Comparison of ENCODE assay signal across 16 cellular contexts in the genomic region with DNA sequence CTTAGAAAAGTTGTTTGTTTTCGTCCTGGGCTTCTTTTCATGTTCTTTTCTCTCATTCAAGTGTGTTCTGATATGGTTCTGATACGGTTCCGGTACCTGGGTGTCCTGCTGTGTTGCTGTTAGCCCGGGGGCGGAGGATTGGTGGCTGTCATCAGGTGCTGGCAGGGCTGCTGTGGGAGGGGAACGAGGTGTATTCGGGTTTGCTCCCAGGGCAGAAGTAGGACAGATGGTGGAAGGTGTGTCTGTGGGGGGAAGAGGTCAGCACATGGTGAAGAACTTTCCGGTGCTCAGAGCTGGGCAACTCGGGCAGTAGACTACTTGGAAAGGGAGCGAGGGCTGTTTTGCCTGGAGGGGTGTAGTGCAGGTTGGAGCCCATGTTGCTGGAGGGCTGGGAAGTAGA. TPM values are rescaled to one million over a fixed set of nuclear protein-coding genes. Genes with fewer than 3 reads are reported as not detected.
A peak's percentile ranks its signal among the peaks of the same experiment; 100 is the strongest.
DNase-seq lines count a peak whose midpoint lies in the region; ATAC-seq and TF ChIP-seq lines count a peak whose summit lies in the region.
"Had no signal": no experiment of that assay in that cellular context is flagged by ENCODE, and none has a peak within 500 bp of the region (broad histone marks: within the 10 kb centered on the region; RNA-seq: fewer than 3 reads in every experiment).

No MANE protein-coding gene starts in this region.

- ATAC-seq in activated naive CD8-positive, alpha-beta T cell treated with anti-CD3 and anti-CD28 coated beads, Interleukin-2, amount 10 ng/mL, durations not matched to agents 7 days and 5 days (ENCODE audit: low read depth): no peak
- ATAC-seq in T-helper 17 cell: no peak
- ATAC-seq in GM19023 (IDR thresholded peaks at IDR 0.05; ENCODE audit: unreplicated experiment): no peak
- no peak for ATAC-seq in activated CD4-positive, alpha-beta T cell treated with anti-CD3 and anti-CD28 coated beads for 36 hours
- no peak for ATAC-seq in GM18868 (IDR thresholded peaks at IDR 0.05; ENCODE audit: unreplicated experiment)
- ATAC-seq: heart left ventricle, psoas muscle had no signal

- no CpG with 5 or more reads among the region's 10 CpGs for WGBS in mesendoderm (ENCODE audit: extremely low coverage, insufficient coverage, low lambda C conversion rate)

- no peak for DNase-seq in activated naive CD8-positive, alpha-beta T cell treated with anti-CD3 and anti-CD28 coated beads, Interleukin-2, amount 10 ng/mL, durations not matched to agents 7 days and 5 days
- no peak for DNase-seq in activated naive CD8-positive, alpha-beta T cell treated with anti-CD3 and anti-CD28 coated beads for 36 hours
- DNase-seq in T-helper 17 cell (no peak), mesendoderm (peak; percentile 26), tibial artery (no peak)
- DNase-seq in activated CD4-positive, alpha-beta T cell treated with anti-CD3 and anti-CD28 coated beads for 36 hours: no peak
- DNase-seq: ACHN; activated naive CD4-positive, alpha-beta T cell; anterior cingulate cortex; DMS79 treated with DMSO at 0.1 percent for 48 hours; GM23248; heart left ventricle; naive thymus-derived CD4-positive, alpha-beta T cell; psoas muscle had no signal

- no peak overlapping the region for H4K5ac ChIP-seq in mesendoderm (ENCODE audit: low read length)

- no peak overlapping the region for H2BK15ac ChIP-seq in mesendoderm (replicated peaks; ENCODE audit: low read depth)

- H3K4ac ChIP-seq in mesendoderm (ENCODE audit: low read depth, low read length): no peak overlapping the region

- H2AK5ac ChIP-seq in mesendoderm (ENCODE audit: low read length): no peak overlapping the region

- H2BK5ac ChIP-seq in mesendoderm (ENCODE audit: low read length): no peak overlapping the region

- no peaks in the 10 kb centered on the region for H3K9me3 Mint-ChIP-seq in activated naive CD8-positive, alpha-beta T cell treated with anti-CD3 and anti-CD28 coated beads, Interleukin-2, amount 10 ng/mL, durations not matched to agents 7 days and 5 days
- no peaks in the 10 kb centered on the region for H3K9me3 Mint-ChIP-seq in activated naive CD8-positive, alpha-beta T cell treated with anti-CD3 and anti-CD28 coated beads for 36 hours
- no peaks in the 10 kb centered on the region for H3K9me3 Mint-ChIP-seq in activated CD4-positive, alpha-beta T cell treated with anti-CD3 and anti-CD28 coated beads for 36 hours (ENCODE audit: low read depth)
- H3K9me3 Mint-ChIP-seq: naive thymus-derived CD4-positive, alpha-beta T cell had no signal

- H3K79me2 ChIP-seq in mesendoderm (ENCODE audit: control insufficient read depth, insufficient read depth, low read length): no peaks in the 10 kb centered on the region

- no peak overlapping the region for H3K9ac ChIP-seq in mesendoderm (ENCODE audit: low read length)
- H3K9ac ChIP-seq: GM23248 had no signal

- H3K4me1 ChIP-seq in mesendoderm (ENCODE audit: control insufficient read depth, low read depth, low read length) (peaks cover 9% of the 10 kb centered on the region), tibial artery (no peaks in the 10 kb centered on the region)

- H3K9me3 ChIP-seq in T-helper 17 cell (ENCODE audit: control insufficient read depth, low read length, poor library complexity, severe bottlenecking) (no peaks in the 10 kb centered on the region), tibial artery (no peaks in the 10 kb centered on the region)
- H3K9me3 ChIP-seq: heart left ventricle, psoas muscle had no signal

- H3K27me3 Mint-ChIP-seq in activated naive CD8-positive, alpha-beta T cell treated with anti-CD3 and anti-CD28 coated beads, Interleukin-2, amount 10 ng/mL, durations not matched to agents 7 days and 5 days: no peaks in the 10 kb centered on the region
- no peaks in the 10 kb centered on the region for H3K27me3 Mint-ChIP-seq in activated naive CD8-positive, alpha-beta T cell treated with anti-CD3 and anti-CD28 coated beads for 36 hours
- H3K27me3 Mint-ChIP-seq in T-helper 17 cell: no peaks in the 10 kb centered on the region
- H3K27me3 Mint-ChIP-seq in activated CD4-positive, alpha-beta T cell treated with anti-CD3 and anti-CD28 coated beads for 36 hours: no peaks in the 10 kb centered on the region
- H3K27me3 Mint-ChIP-seq: naive thymus-derived CD4-positive, alpha-beta T cell had no signal

- H3K4me3 ChIP-seq in mesendoderm (ENCODE audit: low read length): no peak overlapping the region
- H3K4me3 ChIP-seq in tibial artery: no peak overlapping the region
- H3K4me3 ChIP-seq: GM23248, heart left ventricle, psoas muscle had no signal

- peaks cover 2% of the 10 kb centered on the region for H3K79me1 ChIP-seq in mesendoderm (ENCODE audit: low read length)

- CTCF ChIA-PET in activated CD4-positive, alpha-beta T cell treated with anti-CD3 and anti-CD28 coated beads for 36 hours (lab: Charles Lee): no interaction called here

- H3K23ac ChIP-seq in mesendoderm (ENCODE audit: low read length): no peak overlapping the region

- H3K27ac ChIP-seq in mesendoderm (ENCODE audit: low read depth, low read length): no peak overlapping the region
- H3K27ac ChIP-seq in tibial artery: no peak overlapping the region
- H3K27ac ChIP-seq: GM23248, heart left ventricle, psoas muscle had no signal

- no peak overlapping the region for H3K18ac ChIP-seq in mesendoderm (ENCODE audit: low read length)

- no peak overlapping the region for H4K8ac ChIP-seq in mesendoderm (ENCODE audit: low read depth, low read length)

- peak overlapping the region; percentile 8 for H3K56ac ChIP-seq in mesendoderm (ENCODE audit: low read length)

- intact Hi-C loops in tibial artery (cut with DNase I; ENCODE audit: low total_unique reads): no loop called here
- intact Hi-C loops in activated CD4-positive, alpha-beta T cell treated with anti-CD3 and anti-CD28 coated beads for 36 hours (cut with DNase I, micrococcal nuclease): no loop called here

- H3K4me1 Mint-ChIP-seq in activated naive CD8-positive, alpha-beta T cell treated with anti-CD3 and anti-CD28 coated beads, Interleukin-2, amount 10 ng/mL, durations not matched to agents 7 days and 5 days: peaks cover 8% of the 10 kb centered on the region
- peaks cover 5% of the 10 kb centered on the region for H3K4me1 Mint-ChIP-seq in activated naive CD8-positive, alpha-beta T cell treated with anti-CD3 and anti-CD28 coated beads for 36 hours
- H3K4me1 Mint-ChIP-seq in T-helper 17 cell: peaks cover 34% of the 10 kb centered on the region
- no peaks in the 10 kb centered on the region for H3K4me1 Mint-ChIP-seq in activated CD4-positive, alpha-beta T cell treated with anti-CD3 and anti-CD28 coated beads for 36 hours

- no peak for TF ChIP-seq CTCF in tibial artery (IDR thresholded peaks at IDR 0.05)

- H3K27ac Mint-ChIP-seq in activated naive CD8-positive, alpha-beta T cell treated with anti-CD3 and anti-CD28 coated beads, Interleukin-2, amount 10 ng/mL, durations not matched to agents 7 days and 5 days: peak overlapping the region; percentile 40
- H3K27ac Mint-ChIP-seq in activated naive CD8-positive, alpha-beta T cell treated with anti-CD3 and anti-CD28 coated beads for 36 hours: no peak overlapping the region
- peak overlapping the region; percentile 59 for H3K27ac Mint-ChIP-seq in T-helper 17 cell
- no peak overlapping the region for H3K27ac Mint-ChIP-seq in activated CD4-positive, alpha-beta T cell treated with anti-CD3 and anti-CD28 coated beads for 36 hours
- H3K27ac Mint-ChIP-seq: naive thymus-derived CD4-positive, alpha-beta T cell had no signal

- H3K4me2 ChIP-seq in mesendoderm (ENCODE audit: low read length): no peak overlapping the region

- H2BK120ac ChIP-seq in mesendoderm (ENCODE audit: low read depth, low read length): no peak overlapping the region

- H3K27me3 ChIP-seq in mesendoderm (ENCODE audit: insufficient read depth, low read length, poor library complexity) (no peaks in the 10 kb centered on the region), tibial artery (no peaks in the 10 kb centered on the region)
- H3K27me3 ChIP-seq: heart left ventricle had no signal

- POLR2A ChIA-PET in activated naive CD8-positive, alpha-beta T cell treated with anti-CD3 and anti-CD28 coated beads, Interleukin-2, amount 10 ng/mL, durations not matched to agents 7 days and 5 days (lab: Charles Lee): no interaction called here
- POLR2A ChIA-PET in activated CD4-positive, alpha-beta T cell treated with anti-CD3 and anti-CD28 coated beads for 36 hours (lab: Charles Lee): no interaction called here

- H3K36me3 Mint-ChIP-seq in activated naive CD8-positive, alpha-beta T cell treated with anti-CD3 and anti-CD28 coated beads, Interleukin-2, amount 10 ng/mL, durations not matched to agents 7 days and 5 days: peaks cover 4% of the 10 kb centered on the region
- peaks cover 5% of the 10 kb centered on the region for H3K36me3 Mint-ChIP-seq in activated naive CD8-positive, alpha-beta T cell treated with anti-CD3 and anti-CD28 coated beads for 36 hours
- H3K36me3 Mint-ChIP-seq in T-helper 17 cell (ENCODE audit: low read depth): peaks cover 6% of the 10 kb centered on the region
- peaks cover 2% of the 10 kb centered on the region for H3K36me3 Mint-ChIP-seq in activated CD4-positive, alpha-beta T cell treated with anti-CD3 and anti-CD28 coated beads for 36 hours (ENCODE audit: low read depth)

- H3K4me3 Mint-ChIP-seq in activated naive CD8-positive, alpha-beta T cell treated with anti-CD3 and anti-CD28 coated beads, Interleukin-2, amount 10 ng/mL, durations not matched to agents 7 days and 5 days: no peak overlapping the region
- H3K4me3 Mint-ChIP-seq in activated naive CD8-positive, alpha-beta T cell treated with anti-CD3 and anti-CD28 coated beads for 36 hours: no peak overlapping the region
- H3K4me3 Mint-ChIP-seq in T-helper 17 cell: no peak overlapping the region
- no peak overlapping the region for H3K4me3 Mint-ChIP-seq in activated CD4-positive, alpha-beta T cell treated with anti-CD3 and anti-CD28 coated beads for 36 hours

- H3K36me3 ChIP-seq in mesendoderm (ENCODE audit: control insufficient read depth, insufficient read depth, low read length) (no peaks in the 10 kb centered on the region), tibial artery (peaks cover 0 to 12% (median 8%) of the 10 kb centered on the region in 3 donors)
- H3K36me3 ChIP-seq: heart left ventricle had no signal

RNA-seq across cellular contexts. Expression of gene WDR25, which starts 17.1 kb away (rescaled TPM):
- 1 to 10 TPM; 6.1 to 8.4 TPM for total RNA-seq in activated naive CD8-positive, alpha-beta T cell treated with anti-CD3 and anti-CD28 coated beads, Interleukin-2, amount 10 ng/mL, durations not matched to agents 7 days and 5 days
- 1 to 10 TPM; 7.9 to 9.0 TPM for total RNA-seq in activated naive CD8-positive, alpha-beta T cell treated with anti-CD3 and anti-CD28 coated beads for 36 hours
- 1 to 10 TPM; 5.7 to 6.5 TPM for total RNA-seq in T-helper 17 cell
- polyA plus RNA-seq in mesendoderm (2013, experiment 1 of 2): 10.0 TPM
- 8.8 TPM for polyA plus RNA-seq in mesendoderm (2013, experiment 2 of 2)
- total RNA-seq in activated CD4-positive, alpha-beta T cell treated with anti-CD3 and anti-CD28 coated beads for 36 hours: 10 to 100 TPM in 1 of 2 experiments, 1 to 10 TPM in 1; 7.9 to 11.3 TPM

Comparison
In these comparisons a context has a peak if more than half of its experiments do, and no peak if none do; other contexts are left out.
1. H3K27ac Mint-ChIP-seq: peak in activated naive CD8-positive, alpha-beta T cell treated with anti-CD3 and anti-CD28 coated beads, Interleukin-2, amount 10 ng/mL, durations not matched to agents 7 days and 5 days (single experiment) and T-helper 17 cell (single experiment); none in activated naive CD8-positive, alpha-beta T cell treated with anti-CD3 and anti-CD28 coated beads for 36 hours (single experiment) and activated CD4-positive, alpha-beta T cell treated with anti-CD3 and anti-CD28 coated beads for 36 hours (single experiment).